2 cellular contexts compared by ENCODE assay signal in the genomic region with DNA sequence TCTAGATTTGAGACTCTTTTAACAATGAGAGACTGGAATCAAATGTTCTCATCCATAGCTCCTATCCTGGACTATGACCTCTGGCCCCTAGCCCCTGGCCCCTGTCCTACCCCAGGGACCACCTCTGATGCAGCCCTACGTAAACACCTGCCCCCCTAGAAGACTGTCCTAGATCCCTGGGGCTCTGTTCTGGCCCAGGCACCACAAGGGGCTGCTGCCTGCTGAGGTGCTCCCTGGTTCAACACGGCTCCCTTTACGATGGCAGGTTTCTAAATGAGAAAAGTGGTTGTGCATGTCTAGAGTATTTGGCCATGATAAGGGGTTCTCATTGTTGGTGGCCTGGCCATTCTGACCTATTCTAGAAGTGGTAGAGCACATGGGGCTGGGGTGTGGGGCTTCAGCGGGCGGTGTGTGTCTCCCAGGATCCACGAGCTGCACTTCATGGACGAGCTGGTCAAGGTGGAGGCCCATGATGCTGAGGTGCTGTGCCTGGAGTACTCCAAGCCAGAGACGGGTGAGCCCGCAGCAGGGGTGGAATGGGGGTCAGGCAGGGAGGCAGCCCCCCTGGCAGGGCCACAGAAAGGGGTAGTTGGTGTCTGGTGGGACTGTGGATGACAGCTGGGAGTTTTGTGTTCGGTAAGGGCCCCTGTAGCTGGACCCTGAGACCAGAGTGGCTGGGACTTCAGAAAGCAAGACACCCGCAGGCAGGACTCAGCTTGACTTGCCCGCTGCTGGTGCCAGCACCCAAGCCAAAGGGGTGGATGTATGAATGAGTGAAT.
TF ChIP-seq lines count a peak whose summit lies in the region.

No MANE protein-coding gene starts in this region.

TF ChIP-seq in HEK293, 187 proteins besides CTCF, POLR2A, EP300 and RAD21:
- TF ChIP-seq, protein P1, sequence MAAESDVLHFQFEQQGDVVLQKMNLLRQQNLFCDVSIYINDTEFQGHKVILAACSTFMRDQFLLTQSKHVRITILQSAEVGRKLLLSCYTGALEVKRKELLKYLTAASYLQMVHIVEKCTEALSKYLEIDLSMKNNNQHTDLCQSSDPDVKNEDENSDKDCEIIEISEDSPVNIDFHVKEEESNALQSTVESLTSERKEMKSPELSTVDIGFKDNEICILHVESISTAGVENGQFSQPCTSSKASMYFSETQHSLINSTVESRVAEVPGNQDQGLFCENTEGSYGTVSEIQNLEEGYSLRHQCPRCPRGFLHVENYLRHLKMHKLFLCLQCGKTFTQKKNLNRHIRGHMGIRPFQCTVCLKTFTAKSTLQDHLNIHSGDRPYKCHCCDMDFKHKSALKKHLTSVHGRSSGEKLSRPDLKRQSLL (tag by site-specific recombination; IDR thresholded peaks at IDR 0.05): no peak
- no peak for TF ChIP-seq ZNF701 (tag by site-specific recombination; IDR thresholded peaks at IDR 0.05)
- TF ChIP-seq, protein P2, sequence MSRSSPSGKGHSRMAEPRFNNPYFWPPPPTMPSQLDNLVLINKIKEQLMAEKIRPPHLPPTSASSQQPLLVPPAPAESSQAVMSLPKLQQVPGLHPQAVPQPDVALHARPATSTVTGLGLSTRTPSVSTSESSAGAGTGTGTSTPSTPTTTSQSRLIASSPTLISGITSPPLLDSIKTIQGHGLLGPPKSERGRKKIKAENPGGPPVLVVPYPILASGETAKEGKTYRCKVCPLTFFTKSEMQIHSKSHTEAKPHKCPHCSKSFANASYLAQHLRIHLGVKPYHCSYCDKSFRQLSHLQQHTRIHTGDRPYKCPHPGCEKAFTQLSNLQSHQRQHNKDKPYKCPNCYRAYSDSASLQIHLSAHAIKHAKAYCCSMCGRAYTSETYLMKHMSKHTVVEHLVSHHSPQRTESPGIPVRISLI (tag by site-specific recombination; IDR thresholded peaks at IDR 0.05): no peak
- TF ChIP-seq ZNF677 (tag by site-specific recombination; IDR thresholded peaks at IDR 0.05): no peak
- no peak for TF ChIP-seq GFI1B (tag by site-specific recombination; IDR thresholded peaks at IDR 0.05)
- TF ChIP-seq ZIC2 (tag by site-specific recombination; IDR thresholded peaks at IDR 0.05): peak; percentile 78
- TF ChIP-seq, protein P3, sequence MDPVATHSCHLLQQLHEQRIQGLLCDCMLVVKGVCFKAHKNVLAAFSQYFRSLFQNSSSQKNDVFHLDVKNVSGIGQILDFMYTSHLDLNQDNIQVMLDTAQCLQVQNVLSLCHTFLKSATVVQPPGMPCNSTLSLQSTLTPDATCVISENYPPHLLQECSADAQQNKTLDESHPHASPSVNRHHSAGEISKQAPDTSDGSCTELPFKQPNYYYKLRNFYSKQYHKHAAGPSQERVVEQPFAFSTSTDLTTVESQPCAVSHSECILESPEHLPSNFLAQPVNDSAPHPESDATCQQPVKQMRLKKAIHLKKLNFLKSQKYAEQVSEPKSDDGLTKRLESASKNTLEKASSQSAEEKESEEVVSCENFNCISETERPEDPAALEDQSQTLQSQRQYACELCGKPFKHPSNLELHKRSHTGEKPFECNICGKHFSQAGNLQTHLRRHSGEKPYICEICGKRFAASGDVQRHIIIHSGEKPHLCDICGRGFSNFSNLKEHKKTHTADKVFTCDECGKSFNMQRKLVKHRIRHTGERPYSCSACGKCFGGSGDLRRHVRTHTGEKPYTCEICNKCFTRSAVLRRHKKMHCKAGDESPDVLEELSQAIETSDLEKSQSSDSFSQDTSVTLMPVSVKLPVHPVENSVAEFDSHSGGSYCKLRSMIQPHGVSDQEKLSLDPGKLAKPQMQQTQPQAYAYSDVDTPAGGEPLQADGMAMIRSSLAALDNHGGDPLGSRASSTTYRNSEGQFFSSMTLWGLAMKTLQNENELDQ (tag by site-specific recombination; IDR thresholded peaks at IDR 0.05; ENCODE audit: low read depth): no peak
- no peak for TF ChIP-seq ZNF416 (tag by site-specific recombination; IDR thresholded peaks at IDR 0.05)
- TF ChIP-seq GLIS2 (tag by site-specific recombination; IDR thresholded peaks at IDR 0.05): peak; percentile 33; the same call in 1 of the 2 replicates
- peak; percentile 65 for TF ChIP-seq ZNF600 (tag by site-specific recombination; IDR thresholded peaks at IDR 0.05)
- TF ChIP-seq, protein P4, sequence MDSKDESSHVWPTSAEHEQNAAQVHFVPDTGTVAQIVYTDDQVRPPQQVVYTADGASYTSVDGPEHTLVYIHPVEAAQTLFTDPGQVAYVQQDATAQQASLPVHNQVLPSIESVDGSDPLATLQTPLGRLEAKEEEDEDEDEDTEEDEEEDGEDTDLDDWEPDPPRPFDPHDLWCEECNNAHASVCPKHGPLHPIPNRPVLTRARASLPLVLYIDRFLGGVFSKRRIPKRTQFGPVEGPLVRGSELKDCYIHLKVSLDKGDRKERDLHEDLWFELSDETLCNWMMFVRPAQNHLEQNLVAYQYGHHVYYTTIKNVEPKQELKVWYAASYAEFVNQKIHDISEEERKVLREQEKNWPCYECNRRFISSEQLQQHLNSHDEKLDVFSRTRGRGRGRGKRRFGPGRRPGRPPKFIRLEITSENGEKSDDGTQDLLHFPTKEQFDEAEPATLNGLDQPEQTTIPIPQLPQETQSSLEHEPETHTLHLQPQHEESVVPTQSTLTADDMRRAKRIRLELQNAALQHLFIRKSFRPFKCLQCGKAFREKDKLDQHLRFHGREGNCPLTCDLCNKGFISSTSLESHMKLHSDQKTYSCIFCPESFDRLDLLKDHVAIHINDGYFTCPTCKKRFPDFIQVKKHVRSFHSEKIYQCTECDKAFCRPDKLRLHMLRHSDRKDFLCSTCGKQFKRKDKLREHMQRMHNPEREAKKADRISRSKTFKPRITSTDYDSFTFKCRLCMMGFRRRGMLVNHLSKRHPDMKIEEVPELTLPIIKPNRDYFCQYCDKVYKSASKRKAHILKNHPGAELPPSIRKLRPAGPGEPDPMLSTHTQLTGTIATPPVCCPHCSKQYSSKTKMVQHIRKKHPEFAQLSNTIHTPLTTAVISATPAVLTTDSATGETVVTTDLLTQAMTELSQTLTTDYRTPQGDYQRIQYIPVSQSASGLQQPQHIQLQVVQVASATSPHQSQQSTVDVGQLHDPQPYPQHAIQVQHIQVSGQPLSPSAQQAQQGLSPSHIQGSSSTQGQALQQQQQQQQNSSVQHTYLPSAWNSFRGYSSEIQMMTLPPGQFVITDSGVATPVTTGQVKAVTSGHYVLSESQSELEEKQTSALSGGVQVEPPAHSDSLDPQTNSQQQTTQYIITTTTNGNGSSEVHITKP (tag by site-specific recombination; IDR thresholded peaks at IDR 0.05): peak; percentile 73
- no peak for TF ChIP-seq ZNF571 (tag by site-specific recombination; IDR thresholded peaks at IDR 0.05)

TF ChIP-seq in K562, 482 proteins besides CTCF, POLR2A, EP300 and RAD21:
- TF ChIP-seq, protein P5, sequence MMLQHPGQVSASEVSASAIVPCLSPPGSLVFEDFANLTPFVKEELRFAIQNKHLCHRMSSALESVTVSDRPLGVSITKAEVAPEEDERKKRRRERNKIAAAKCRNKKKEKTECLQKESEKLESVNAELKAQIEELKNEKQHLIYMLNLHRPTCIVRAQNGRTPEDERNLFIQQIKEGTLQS (IDR thresholded peaks at IDR 0.05): no peak
- TF ChIP-seq, protein P5 (CRISPR knock-in tag; conservative IDR thresholded peaks at IDR 0.05): no peak
- TF ChIP-seq RBFOX2 (IDR thresholded peaks at IDR 0.05; ENCODE audit: low read depth, low read length) (0 out of 2 replicates have a peak, but pooled peaks have one; percentile 17), POLR2G (IDR thresholded peaks at IDR 0.05; ENCODE audit: low read depth, low read length) (peak; percentile 28; the same call in 1 of the 2 replicates), RBM34 (IDR thresholded peaks at IDR 0.05; ENCODE audit: borderline replicate concordance, insufficient read depth, low read length) (no peak), SRSF1 (IDR thresholded peaks at IDR 0.05; ENCODE audit: low read depth, low read length) (no peak), TEAD4 (IDR thresholded peaks at IDR 0.05; ENCODE audit: low read length) (no peak), TEAD4 (CRISPR knock-in tag; IDR thresholded peaks at IDR 0.05; ENCODE audit: borderline replicate concordance) (no peak), MYNN (IDR thresholded peaks at IDR 0.05) (no peak), MYNN (CRISPR knock-in tag; IDR thresholded peaks at IDR 0.05) (no peak)
